19 cellular contexts compared by ENCODE assay signal in genomic region chr9:98054376-98054951, GRCh38.
"Had no signal": no experiment of that assay in that cellular context is flagged by ENCODE, and none has a peak within 500 bp of the region (broad histone marks: within the 10 kb centered on the region; RNA-seq: fewer than 3 reads in every experiment).

No MANE protein-coding gene starts in this region.

- H3K9me3 Mint-ChIP-seq: activated CD4-positive, alpha-beta memory T cell treated with anti-CD3 and anti-CD28 coated beads for 36 hours; activated naive CD4-positive, alpha-beta T cell treated with anti-CD3 and anti-CD28 coated beads for 36 hours; activated T-helper 2 cell treated with anti-CD3 and anti-CD28 coated beads, Interferon-gamma antibody, Interleukin-2, Interleukin-4, amounts not matched to agents 10 μg/mL and 5 μg/mL and 100 μg/mL, durations not matched to agents 14 hours and 24 hours and 36 hours; mesothelial cell of epicardium had no signal

- H3K4me2 ChIP-seq: smooth muscle cell had no signal

- ATAC-seq: activated CD8-positive, alpha-beta memory T cell treated with anti-CD3 and anti-CD28 coated beads, Interleukin-2, amount 10 ng/mL, durations not matched to agents 7 days and 5 days; left lung; sciatic nerve had no signal

- H3K4me3 ChIP-seq: adrenal gland, breast epithelium, left lung, ovary, smooth muscle cell had no signal

- H3K27ac Mint-ChIP-seq: activated CD4-positive, alpha-beta memory T cell treated with anti-CD3 and anti-CD28 coated beads for 36 hours; mesothelial cell of epicardium had no signal

- H3K27ac ChIP-seq: adrenal gland, breast epithelium, left lung, ovary, WERI-Rb-1 had no signal

- H3K4me3 Mint-ChIP-seq: activated CD4-positive, alpha-beta memory T cell treated with anti-CD3 and anti-CD28 coated beads for 36 hours; activated CD8-positive, alpha-beta memory T cell treated with anti-CD3 and anti-CD28 coated beads, Interleukin-2, amount 10 ng/mL, durations not matched to agents 7 days and 5 days; activated naive CD4-positive, alpha-beta T cell treated with anti-CD3 and anti-CD28 coated beads for 36 hours; mesothelial cell of epicardium had no signal

- H3K27me3 Mint-ChIP-seq: activated CD4-positive, alpha-beta memory T cell treated with anti-CD3 and anti-CD28 coated beads for 36 hours; activated CD8-positive, alpha-beta memory T cell treated with anti-CD3 and anti-CD28 coated beads, Interleukin-2, amount 10 ng/mL, durations not matched to agents 7 days and 5 days had no signal

- H3K36me3 ChIP-seq: adrenal gland, breast epithelium, ovary had no signal

- DNase-seq: activated CD4-positive, alpha-beta memory T cell treated with anti-CD3 and anti-CD28 coated beads for 36 hours; activated CD8-positive, alpha-beta memory T cell treated with anti-CD3 and anti-CD28 coated beads, Interleukin-2, amount 10 ng/mL, durations not matched to agents 7 days and 5 days; activated naive CD4-positive, alpha-beta T cell treated with anti-CD3 and anti-CD28 coated beads for 36 hours; cerebellar nuclear complex; cortex of kidney; erythroblast; foreskin melanocyte; head of caudate nucleus; left lung; ovary; stimulated activated CD4-positive, alpha-beta T cell treated with anti-CD3 and anti-CD28 coated beads, Interleukin-4, amount 100 ng/mL, for 1 hour; T-helper 2 cell; WERI-Rb-1 had no signal

- H3K36me3 Mint-ChIP-seq: activated CD4-positive, alpha-beta memory T cell treated with anti-CD3 and anti-CD28 coated beads for 36 hours; mesothelial cell of epicardium had no signal

- H3K27me3 ChIP-seq: adrenal gland, breast epithelium, left lung, ovary had no signal

- H3K9me3 ChIP-seq: adrenal gland, breast epithelium, left lung, ovary had no signal

- H3K4me1 ChIP-seq: breast epithelium had no signal
